ENCODE assay signal across 15 cellular contexts in the genomic region with DNA sequence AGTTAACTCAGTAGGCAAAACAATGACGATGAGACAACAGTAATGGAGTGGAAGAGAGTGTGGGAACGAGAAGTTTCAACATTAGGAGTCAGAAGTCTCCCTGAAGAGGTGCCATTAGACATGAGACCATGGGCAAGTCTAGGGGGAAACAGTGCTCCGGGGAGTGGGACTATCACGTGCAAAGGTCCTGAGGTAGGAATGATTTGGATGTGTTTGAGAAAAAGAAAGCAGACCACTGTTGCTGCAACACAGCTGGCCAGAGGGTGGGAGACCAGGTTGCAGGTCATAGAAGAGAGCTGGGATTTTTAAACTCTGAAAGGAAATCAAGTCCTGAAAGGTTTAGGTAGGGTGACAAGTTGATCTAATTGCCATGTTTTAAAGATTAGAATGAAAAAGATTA.
"Had no signal": no experiment of that assay in that cellular context is flagged by ENCODE, and none has a peak within 500 bp of the region (broad histone marks: within the 10 kb centered on the region; RNA-seq: fewer than 3 reads in every experiment).

No MANE protein-coding gene starts in this region.

- H3K4me1 ChIP-seq: left lung had no signal

- H3K27ac ChIP-seq: gastrocnemius medialis, right atrium auricular region had no signal

- ATAC-seq: gastrocnemius medialis had no signal

- H3K4me3 Mint-ChIP-seq: activated naive CD8-positive, alpha-beta T cell treated with anti-CD3 and anti-CD28 coated beads for 36 hours had no signal

- H3K27me3 ChIP-seq: right atrium auricular region, tibial artery had no signal

- FAIRE-seq: colon, keratinocyte, small intestine had no signal

- H3K9me3 ChIP-seq: gastrocnemius medialis, left lung, right atrium auricular region, tibial artery had no signal

- H3K27ac Mint-ChIP-seq: activated naive CD8-positive, alpha-beta T cell treated with anti-CD3 and anti-CD28 coated beads for 36 hours had no signal

- DNase-seq: activated CD4-positive, alpha-beta T cell treated with anti-CD3 and anti-CD28 coated beads for 1 hour; activated CD4-positive, alpha-beta T cell treated with anti-CD3 and anti-CD28 coated beads, Interleukin-2, amount 50 U/mL, for 48 hours; activated gamma-delta T cell treated with Interleukin-2 at 50 U/mL for 16 hours; activated naive CD8-positive, alpha-beta T cell treated with anti-CD3 and anti-CD28 coated beads for 36 hours; activated T-cell treated with anti-CD3 and anti-CD28 coated beads, Interleukin-2, amount 50 U/mL, for 48 hours; anterior cingulate cortex; gastrocnemius medialis; mesenchymal stem cell; small intestine; T-helper 2 cell; tibial artery had no signal

- H3K4me3 ChIP-seq: gastrocnemius medialis, left lung, right atrium auricular region had no signal

- H3K9me3 Mint-ChIP-seq: activated naive CD8-positive, alpha-beta T cell treated with anti-CD3 and anti-CD28 coated beads for 36 hours had no signal

- H3K36me3 Mint-ChIP-seq: activated naive CD8-positive, alpha-beta T cell treated with anti-CD3 and anti-CD28 coated beads for 36 hours had no signal

- H3K36me3 ChIP-seq: gastrocnemius medialis, left lung, right atrium auricular region, tibial artery had no signal
